37 cellular contexts compared by ENCODE assay signal in genomic region chr5:170739446-170739845, GRCh38. TPM values are rescaled to one million over a fixed set of nuclear protein-coding genes. Genes with fewer than 3 reads are reported as not detected.
"Had no signal": no experiment of that assay in that cellular context is flagged by ENCODE, and none has a peak within 500 bp of the region (broad histone marks: within the 10 kb centered on the region; RNA-seq: fewer than 3 reads in every experiment).

No MANE protein-coding gene starts in this region.

- H3K27ac Mint-ChIP-seq: activated B cell treated with CpG ODN at 0.5 μM for 24 hours; activated CD4-positive, alpha-beta memory T cell treated with anti-CD3 and anti-CD28 coated beads for 36 hours; activated CD4-positive, alpha-beta T cell treated with anti-CD3 and anti-CD28 coated beads, Interleukin-2, amount 10 ng/mL, durations not matched to agents 24 days and 14 days; activated CD8-positive, alpha-beta memory T cell treated with anti-CD3 and anti-CD28 coated beads, Interleukin-2, amount 10 ng/mL, durations not matched to agents 7 days and 5 days; activated CD8-positive, alpha-beta T cell treated with anti-CD3 and anti-CD28 coated beads for 36 hours; activated naive CD4-positive, alpha-beta T cell treated with anti-CD3 and anti-CD28 coated beads for 36 hours; activated naive CD4-positive, alpha-beta T cell treated with anti-CD3 and anti-CD28 coated beads, Interleukin-2, amount 50 U/mL, for 72 hours; activated naive CD8-positive, alpha-beta T cell treated with anti-CD3 and anti-CD28 coated beads for 36 hours; activated T-cell treated with anti-CD3 and anti-CD28 coated beads, Interleukin-2, amount 50 U/mL, for 24 hours; activated T-helper 17 cell treated with anti-CD3 and anti-CD28 coated beads, Interleukin-2, amount 50 U/mL, for 72 hours; T-helper 1 cell treated with Interleukin-12 subunit alpha and Interleukin-12 subunit beta and Interleukin-4 antibody, amounts not matched to agents 30 μg/mL and 1 μg/mL, for 36 hours; T-helper 2 cell treated with Interferon-gamma antibody and Interleukin-4, amounts not matched to agents 5 μg/mL and 100 μg/mL, for 36 hours had no signal

- DNase-seq: activated B cell treated with CpG ODN at 0.5 μM for 24 hours; activated CD4-positive, alpha-beta memory T cell treated with anti-CD3 and anti-CD28 coated beads for 36 hours; activated CD4-positive, alpha-beta T cell treated with anti-CD3 and anti-CD28 coated beads for 4 hours; activated CD4-positive, alpha-beta T cell treated with anti-CD3 and anti-CD28 coated beads, Interleukin-2, amount 10 ng/mL, durations not matched to agents 24 days and 14 days; activated CD4-positive, alpha-beta T cell treated with anti-CD3 and anti-CD28 coated beads, Interleukin-2, amount 50 U/mL, for 1 hour; activated CD4-positive, alpha-beta T cell treated with anti-CD3 and anti-CD28 coated beads, Interleukin-2, amount 50 U/mL, for 4 hours; activated CD4-positive, CD25-positive, alpha-beta regulatory T cell treated with anti-CD3 and anti-CD28 coated beads, Interleukin-2, amount 50 U/mL, for 72 hours; activated CD8-positive, alpha-beta memory T cell treated with anti-CD3 and anti-CD28 coated beads, Interleukin-2, amount 50 U/mL, for 48 hours; activated CD8-positive, alpha-beta T cell treated with anti-CD3 and anti-CD28 coated beads for 36 hours; activated effector memory CD4-positive, alpha-beta T cell treated with anti-CD3 and anti-CD28 coated beads, Interleukin-2, amount 50 U/mL, for 16 hours; activated gamma-delta T cell treated with Interleukin-2 at 50 U/mL for 16 hours; activated naive CD4-positive, alpha-beta T cell; activated naive CD4-positive, alpha-beta T cell treated with anti-CD3 and anti-CD28 coated beads for 36 hours; activated naive CD4-positive, alpha-beta T cell treated with anti-CD3 and anti-CD28 coated beads, Interleukin-2, amount 50 U/mL, for 16 hours; activated naive CD8-positive, alpha-beta T cell treated with anti-CD3 and anti-CD28 coated beads for 36 hours; activated T-cell treated with anti-CD3 and anti-CD28 coated beads, Interleukin-2, amount 50 U/mL, for 24 hours; activated T-cell treated with anti-CD3 and anti-CD28 coated beads, Interleukin-2, amount 50 U/mL, for 48 hours; adrenal gland; amniotic stem cell; aorta; brain microvascular endothelial cell; SW 1271; T-helper 1 cell; T-helper 2 cell; T-helper 9 cell had no signal

- H3K4me1 ChIP-seq: breast epithelium had no signal

- H3K36me3 Mint-ChIP-seq: activated CD4-positive, alpha-beta memory T cell treated with anti-CD3 and anti-CD28 coated beads for 36 hours; activated CD8-positive, alpha-beta memory T cell treated with anti-CD3 and anti-CD28 coated beads, Interleukin-2, amount 10 ng/mL, durations not matched to agents 7 days and 5 days; activated naive CD8-positive, alpha-beta T cell treated with anti-CD3 and anti-CD28 coated beads for 36 hours had no signal

- H3K27me3 ChIP-seq: adrenal gland, body of pancreas, breast epithelium had no signal

- H3K27ac ChIP-seq: adrenal gland, body of pancreas, brain microvascular endothelial cell, breast epithelium, cardiac muscle cell, VCaP had no signal

- FAIRE-seq: astrocyte, TTC549 had no signal

- H3K4me3 Mint-ChIP-seq: activated B cell treated with CpG ODN at 0.5 μM for 24 hours; activated CD4-positive, alpha-beta memory T cell treated with anti-CD3 and anti-CD28 coated beads for 36 hours; activated CD4-positive, alpha-beta T cell treated with anti-CD3 and anti-CD28 coated beads, Interleukin-2, amount 10 ng/mL, durations not matched to agents 24 days and 14 days; activated CD8-positive, alpha-beta memory T cell treated with anti-CD3 and anti-CD28 coated beads, Interleukin-2, amount 10 ng/mL, durations not matched to agents 7 days and 5 days; activated CD8-positive, alpha-beta T cell treated with anti-CD3 and anti-CD28 coated beads for 36 hours; activated naive CD4-positive, alpha-beta T cell treated with anti-CD3 and anti-CD28 coated beads for 36 hours; activated naive CD8-positive, alpha-beta T cell treated with anti-CD3 and anti-CD28 coated beads for 36 hours; activated T-cell treated with anti-CD3 and anti-CD28 coated beads, Interleukin-2, amount 50 U/mL, for 24 hours; activated T-helper 17 cell treated with anti-CD3 and anti-CD28 coated beads, Interleukin-2, amount 50 U/mL, for 72 hours; central memory CD8-positive, alpha-beta T cell; T-helper 1 cell treated with Interleukin-12 subunit alpha and Interleukin-12 subunit beta and Interleukin-4 antibody, amounts not matched to agents 30 μg/mL and 1 μg/mL, for 36 hours; T-helper 2 cell treated with Interferon-gamma antibody and Interleukin-4, amounts not matched to agents 5 μg/mL and 100 μg/mL, for 36 hours had no signal

- H3K9me3 ChIP-seq: adrenal gland, body of pancreas had no signal

- H3K4me3 ChIP-seq: adrenal gland, body of pancreas, breast epithelium, cardiac muscle cell had no signal

- H3K4me1 Mint-ChIP-seq: activated T-helper 17 cell treated with anti-CD3 and anti-CD28 coated beads, Interleukin-2, amount 50 U/mL, for 72 hours had no signal

- H3K36me3 ChIP-seq: adrenal gland, brain microvascular endothelial cell, breast epithelium, cardiac muscle cell had no signal

- ATAC-seq: activated CD8-positive, alpha-beta memory T cell treated with anti-CD3 and anti-CD28 coated beads, Interleukin-2, amount 10 ng/mL, durations not matched to agents 7 days and 5 days; activated CD8-positive, alpha-beta T cell treated with anti-CD3 and anti-CD28 coated beads for 36 hours; activated naive CD4-positive, alpha-beta T cell treated with anti-CD3 and anti-CD28 coated beads, Interleukin-2, amount 50 U/mL, for 72 hours; activated T-helper 17 cell treated with anti-CD3 and anti-CD28 coated beads, Interleukin-2, amount 50 U/mL, for 72 hours had no signal

- H3K9me3 Mint-ChIP-seq: activated CD4-positive, alpha-beta T cell treated with anti-CD3 and anti-CD28 coated beads, Interleukin-2, amount 10 ng/mL, durations not matched to agents 24 days and 14 days; activated naive CD4-positive, alpha-beta T cell treated with anti-CD3 and anti-CD28 coated beads, Interleukin-2, amount 50 U/mL, for 72 hours; activated T-cell treated with anti-CD3 and anti-CD28 coated beads, Interleukin-2, amount 50 U/mL, for 24 hours; T-helper 1 cell treated with Interleukin-12 subunit alpha and Interleukin-12 subunit beta and Interleukin-4 antibody, amounts not matched to agents 30 μg/mL and 1 μg/mL, for 36 hours; T-helper 2 cell treated with Interferon-gamma antibody and Interleukin-4, amounts not matched to agents 5 μg/mL and 100 μg/mL, for 36 hours had no signal

RNA-seq across cellular contexts. Expression of gene GABRP, which starts 44.1 kb away (rescaled TPM):
- total RNA-seq: activated B cell treated with CpG ODN at 0.5 μM for 24 hours; activated CD4-positive, alpha-beta memory T cell treated with anti-CD3 and anti-CD28 coated beads for 36 hours; activated CD4-positive, alpha-beta T cell treated with anti-CD3 and anti-CD28 coated beads, Interleukin-2, amount 10 ng/mL, durations not matched to agents 24 days and 14 days; activated CD8-positive, alpha-beta memory T cell treated with anti-CD3 and anti-CD28 coated beads, Interleukin-2, amount 10 ng/mL, durations not matched to agents 7 days and 5 days; activated CD8-positive, alpha-beta T cell treated with anti-CD3 and anti-CD28 coated beads for 36 hours; activated naive CD4-positive, alpha-beta T cell treated with anti-CD3 and anti-CD28 coated beads for 36 hours; activated naive CD4-positive, alpha-beta T cell treated with anti-CD3 and anti-CD28 coated beads, Interleukin-2, amount 50 U/mL, for 72 hours; activated naive CD8-positive, alpha-beta T cell treated with anti-CD3 and anti-CD28 coated beads for 36 hours; activated T-helper 17 cell treated with anti-CD3 and anti-CD28 coated beads, Interleukin-2, amount 50 U/mL, for 72 hours had no signal
